1 cellular context compared by ENCODE assay signal in the genomic region with DNA sequence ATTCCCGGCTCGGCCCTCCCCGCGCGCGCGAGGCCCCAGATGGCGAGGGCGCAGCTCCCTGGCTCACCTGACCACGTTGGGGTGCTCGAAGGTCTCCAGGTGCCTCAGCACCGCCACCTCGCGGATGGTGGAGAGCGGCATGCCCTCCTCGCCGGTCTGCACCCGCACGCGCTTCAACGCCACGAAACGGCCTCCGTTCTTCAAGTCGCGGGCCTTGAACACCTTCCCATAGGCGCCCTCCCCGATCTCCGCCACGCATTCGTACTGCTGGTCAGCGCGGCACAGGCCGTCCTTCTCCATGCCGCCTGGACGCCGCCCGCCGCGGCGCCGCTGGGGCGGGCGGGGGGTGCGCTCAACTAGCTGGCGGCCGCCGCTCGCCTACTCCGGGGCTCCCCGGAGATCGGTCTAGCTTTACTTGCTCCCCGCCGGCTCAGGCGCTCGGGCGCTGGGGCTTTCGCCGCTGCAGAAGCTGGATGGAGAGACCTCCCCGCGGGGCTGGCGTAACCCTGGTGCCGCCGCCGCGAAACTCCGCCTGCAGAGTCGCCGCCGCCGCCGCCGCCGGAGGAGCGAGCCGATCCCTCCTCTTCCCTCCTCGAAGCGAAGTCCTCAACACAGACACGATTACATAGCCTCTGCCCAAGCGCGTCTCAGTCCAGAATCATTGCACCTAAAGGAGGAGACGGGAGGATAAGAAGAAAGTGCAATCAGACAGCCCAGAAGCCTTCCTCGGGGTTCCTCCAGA.
A peak's percentile ranks its signal among the peaks of the same experiment; 100 is the strongest.
TF ChIP-seq lines count a peak whose summit lies in the region.

No MANE protein-coding gene starts in this region.

TF ChIP-seq in GM12878, 131 proteins besides CTCF, POLR2A, EP300 and RAD21 (continued from another document):
- TF ChIP-seq, protein P1, sequence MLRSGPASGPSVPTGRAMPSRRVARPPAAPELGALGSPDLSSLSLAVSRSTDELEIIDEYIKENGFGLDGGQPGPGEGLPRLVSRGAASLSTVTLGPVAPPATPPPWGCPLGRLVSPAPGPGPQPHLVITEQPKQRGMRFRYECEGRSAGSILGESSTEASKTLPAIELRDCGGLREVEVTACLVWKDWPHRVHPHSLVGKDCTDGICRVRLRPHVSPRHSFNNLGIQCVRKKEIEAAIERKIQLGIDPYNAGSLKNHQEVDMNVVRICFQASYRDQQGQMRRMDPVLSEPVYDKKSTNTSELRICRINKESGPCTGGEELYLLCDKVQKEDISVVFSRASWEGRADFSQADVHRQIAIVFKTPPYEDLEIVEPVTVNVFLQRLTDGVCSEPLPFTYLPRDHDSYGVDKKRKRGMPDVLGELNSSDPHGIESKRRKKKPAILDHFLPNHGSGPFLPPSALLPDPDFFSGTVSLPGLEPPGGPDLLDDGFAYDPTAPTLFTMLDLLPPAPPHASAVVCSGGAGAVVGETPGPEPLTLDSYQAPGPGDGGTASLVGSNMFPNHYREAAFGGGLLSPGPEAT (IDR thresholded peaks at IDR 0.05; ENCODE audit: low read depth), result no peak
- TF ChIP-seq RUNX3 (IDR thresholded peaks at IDR 0.05; ENCODE audit: low read length) (peak; percentile 33; the same call in 1 of the 2 replicates), NR2F1 (conservative IDR thresholded peaks at IDR 0.05) (peak; percentile 61; the same call in 1 of the 2 replicates), POU2F2 (IDR thresholded peaks at IDR 0.05; ENCODE audit: borderline replicate concordance, low read depth, low read length) (peak; percentile 60; the same call in 2 of the 3 replicates), PML (IDR thresholded peaks at IDR 0.05; ENCODE audit: low read length) (no peak), YBX1 (IDR thresholded peaks at IDR 0.05) (no peak), BRCA1 (IDR thresholded peaks at IDR 0.05; ENCODE audit: low read depth, low read length) (no peak), RBBP5 (conservative IDR thresholded peaks at IDR 0.05) (no peak)
- TF ChIP-seq, protein P2, sequence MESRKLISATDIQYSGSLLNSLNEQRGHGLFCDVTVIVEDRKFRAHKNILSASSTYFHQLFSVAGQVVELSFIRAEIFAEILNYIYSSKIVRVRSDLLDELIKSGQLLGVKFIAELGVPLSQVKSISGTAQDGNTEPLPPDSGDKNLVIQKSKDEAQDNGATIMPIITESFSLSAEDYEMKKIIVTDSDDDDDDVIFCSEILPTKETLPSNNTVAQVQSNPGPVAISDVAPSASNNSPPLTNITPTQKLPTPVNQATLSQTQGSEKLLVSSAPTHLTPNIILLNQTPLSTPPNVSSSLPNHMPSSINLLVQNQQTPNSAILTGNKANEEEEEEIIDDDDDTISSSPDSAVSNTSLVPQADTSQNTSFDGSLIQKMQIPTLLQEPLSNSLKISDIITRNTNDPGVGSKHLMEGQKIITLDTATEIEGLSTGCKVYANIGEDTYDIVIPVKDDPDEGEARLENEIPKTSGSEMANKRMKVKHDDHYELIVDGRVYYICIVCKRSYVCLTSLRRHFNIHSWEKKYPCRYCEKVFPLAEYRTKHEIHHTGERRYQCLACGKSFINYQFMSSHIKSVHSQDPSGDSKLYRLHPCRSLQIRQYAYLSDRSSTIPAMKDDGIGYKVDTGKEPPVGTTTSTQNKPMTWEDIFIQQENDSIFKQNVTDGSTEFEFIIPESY (IDR thresholded peaks at IDR 0.05), result no peak
